14 cellular contexts compared by ENCODE assay signal in genomic region chrX:97096385-97096784, GRCh38.
"Had no signal": no experiment of that assay in that cellular context is flagged by ENCODE, and none has a peak within 500 bp of the region (broad histone marks: within the 10 kb centered on the region; RNA-seq: fewer than 3 reads in every experiment).

No MANE protein-coding gene starts in this region.

- H3K4me3 Mint-ChIP-seq: activated CD4-positive, alpha-beta memory T cell treated with anti-CD3 and anti-CD28 coated beads for 36 hours; activated naive CD8-positive, alpha-beta T cell treated with anti-CD3 and anti-CD28 coated beads, Interleukin-2, amount 10 ng/mL, durations not matched to agents 7 days and 5 days; activated T-cell treated with anti-CD3 and anti-CD28 coated beads, Interleukin-2, amount 50 U/mL, for 72 hours; stimulated activated effector memory CD8-positive, alpha-beta T cell treated with anti-CD3 and anti-CD28 coated beads, Interleukin-12 subunit alpha, Interleukin-12 subunit beta, amount 100 ng/mL, for 72 hours had no signal

- H3K27me3 Mint-ChIP-seq: activated CD4-positive, alpha-beta memory T cell treated with anti-CD3 and anti-CD28 coated beads for 36 hours; activated naive CD8-positive, alpha-beta T cell treated with anti-CD3 and anti-CD28 coated beads, Interleukin-2, amount 10 ng/mL, durations not matched to agents 7 days and 5 days had no signal

- DNase-seq: activated CD4-positive, alpha-beta memory T cell treated with anti-CD3 and anti-CD28 coated beads for 36 hours; activated CD4-positive, alpha-beta T cell treated with anti-CD3 and anti-CD28 coated beads for 1 hour; activated naive CD8-positive, alpha-beta T cell treated with anti-CD3 and anti-CD28 coated beads, Interleukin-2, amount 10 ng/mL, durations not matched to agents 7 days and 5 days; activated T-cell treated with anti-CD3 and anti-CD28 coated beads, Interleukin-2, amount 50 U/mL, for 72 hours; mesendoderm; T-helper 9 cell; tibial artery had no signal

- H3K36me3 Mint-ChIP-seq: stimulated activated effector memory CD8-positive, alpha-beta T cell treated with anti-CD3 and anti-CD28 coated beads, Interleukin-12 subunit alpha, Interleukin-12 subunit beta, amount 100 ng/mL, for 72 hours had no signal

- H3K4me3 ChIP-seq: ascending aorta, cardiac muscle cell, gastroesophageal sphincter, hepatocyte, right atrium auricular region, tibial artery, vagina had no signal

- H3K9me3 ChIP-seq: ascending aorta, gastroesophageal sphincter, right atrium auricular region, tibial artery, vagina had no signal

- H3K27me3 ChIP-seq: ascending aorta, cardiac muscle cell, gastroesophageal sphincter, hepatocyte, right atrium auricular region, tibial artery, vagina had no signal

- H3K4me1 Mint-ChIP-seq: activated naive CD8-positive, alpha-beta T cell treated with anti-CD3 and anti-CD28 coated beads, Interleukin-2, amount 10 ng/mL, durations not matched to agents 7 days and 5 days; stimulated activated effector memory CD8-positive, alpha-beta T cell treated with anti-CD3 and anti-CD28 coated beads, Interleukin-12 subunit alpha, Interleukin-12 subunit beta, amount 100 ng/mL, for 72 hours had no signal

- H3K36me3 ChIP-seq: ascending aorta, right atrium auricular region, vagina had no signal

- H3K27ac ChIP-seq: ascending aorta, cardiac muscle cell, gastroesophageal sphincter, hepatocyte, right atrium auricular region, tibial artery, vagina had no signal

- H3K27ac Mint-ChIP-seq: activated CD4-positive, alpha-beta memory T cell treated with anti-CD3 and anti-CD28 coated beads for 36 hours; activated naive CD8-positive, alpha-beta T cell treated with anti-CD3 and anti-CD28 coated beads, Interleukin-2, amount 10 ng/mL, durations not matched to agents 7 days and 5 days; activated T-cell treated with anti-CD3 and anti-CD28 coated beads, Interleukin-2, amount 50 U/mL, for 72 hours; stimulated activated effector memory CD8-positive, alpha-beta T cell treated with anti-CD3 and anti-CD28 coated beads, Interleukin-12 subunit alpha, Interleukin-12 subunit beta, amount 100 ng/mL, for 72 hours had no signal

- H3K4me1 ChIP-seq: ascending aorta, gastroesophageal sphincter, right atrium auricular region, tibial artery, vagina had no signal

- ATAC-seq: activated T-cell treated with anti-CD3 and anti-CD28 coated beads, Interleukin-2, amount 50 U/mL, for 72 hours; gastroesophageal sphincter; stimulated activated effector memory CD8-positive, alpha-beta T cell treated with anti-CD3 and anti-CD28 coated beads, Interleukin-12 subunit alpha, Interleukin-12 subunit beta, amount 100 ng/mL, for 72 hours had no signal

- H3K9me3 Mint-ChIP-seq: activated CD4-positive, alpha-beta memory T cell treated with anti-CD3 and anti-CD28 coated beads for 36 hours; activated naive CD8-positive, alpha-beta T cell treated with anti-CD3 and anti-CD28 coated beads, Interleukin-2, amount 10 ng/mL, durations not matched to agents 7 days and 5 days; activated T-cell treated with anti-CD3 and anti-CD28 coated beads, Interleukin-2, amount 50 U/mL, for 72 hours; stimulated activated effector memory CD8-positive, alpha-beta T cell treated with anti-CD3 and anti-CD28 coated beads, Interleukin-12 subunit alpha, Interleukin-12 subunit beta, amount 100 ng/mL, for 72 hours had no signal
